Comparison of ENCODE assay signal across 1 cellular context in the genomic region with DNA sequence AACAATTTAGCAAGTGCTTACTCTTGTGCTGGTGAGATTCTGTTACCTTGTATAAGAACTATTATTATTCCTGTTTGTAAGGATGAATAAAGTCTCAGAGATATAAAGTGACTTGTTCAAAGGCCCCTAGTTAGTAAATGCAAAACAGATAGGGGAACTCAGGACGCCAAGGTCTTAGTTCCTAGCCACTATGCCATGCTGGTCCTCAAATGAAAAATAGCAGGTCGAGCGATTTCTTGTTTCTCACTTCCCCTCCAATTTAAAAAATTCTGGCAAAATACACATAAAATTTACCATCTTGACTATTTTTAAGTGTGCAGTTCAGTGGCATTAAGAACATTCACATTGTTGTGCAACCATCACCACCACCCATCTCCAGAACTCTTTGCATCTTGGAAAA.
TF ChIP-seq lines count a peak whose summit lies in the region.

No MANE protein-coding gene starts in this region.

TF ChIP-seq in SK-N-SH, 30 proteins besides CTCF, POLR2A, EP300 and RAD21 (continued from another document):
- TF ChIP-seq IRF3 (IDR thresholded peaks at IDR 0.05; ENCODE audit: low read depth, low read length) (no peak), POLR2AphosphoS5 (IDR thresholded peaks at IDR 0.05; ENCODE audit: low read depth, low read length) (no peak), EZH2phosphoT487 (IDR thresholded peaks at IDR 0.05; ENCODE audit: borderline replicate concordance, low read depth) (no peak), GABPA (IDR thresholded peaks at IDR 0.05; ENCODE audit: low read depth) (no peak), CHD2 (IDR thresholded peaks at IDR 0.05; ENCODE audit: low read length, partially characterized antibody) (no peak), SIN3A (IDR thresholded peaks at IDR 0.05; ENCODE audit: borderline replicate concordance, low read depth, low read length) (no peak), RFX5 (IDR thresholded peaks at IDR 0.05; ENCODE audit: low read length) (no peak), GATA2 (CRISPR knock-in tag; IDR thresholded peaks at IDR 0.05) (no peak), FOXJ3 (CRISPR knock-in tag; IDR thresholded peaks at IDR 0.05) (no peak), YY1 (IDR thresholded peaks at IDR 0.05; ENCODE audit: low read depth) (no peak), JUND (IDR thresholded peaks at IDR 0.05) (no peak), SMC3 (IDR thresholded peaks at IDR 0.05; ENCODE audit: low read depth, low read length) (no peak), RXRA (IDR thresholded peaks at IDR 0.05; ENCODE audit: borderline replicate concordance, low read depth) (no peak)
- TF ChIP-seq, protein P1, sequence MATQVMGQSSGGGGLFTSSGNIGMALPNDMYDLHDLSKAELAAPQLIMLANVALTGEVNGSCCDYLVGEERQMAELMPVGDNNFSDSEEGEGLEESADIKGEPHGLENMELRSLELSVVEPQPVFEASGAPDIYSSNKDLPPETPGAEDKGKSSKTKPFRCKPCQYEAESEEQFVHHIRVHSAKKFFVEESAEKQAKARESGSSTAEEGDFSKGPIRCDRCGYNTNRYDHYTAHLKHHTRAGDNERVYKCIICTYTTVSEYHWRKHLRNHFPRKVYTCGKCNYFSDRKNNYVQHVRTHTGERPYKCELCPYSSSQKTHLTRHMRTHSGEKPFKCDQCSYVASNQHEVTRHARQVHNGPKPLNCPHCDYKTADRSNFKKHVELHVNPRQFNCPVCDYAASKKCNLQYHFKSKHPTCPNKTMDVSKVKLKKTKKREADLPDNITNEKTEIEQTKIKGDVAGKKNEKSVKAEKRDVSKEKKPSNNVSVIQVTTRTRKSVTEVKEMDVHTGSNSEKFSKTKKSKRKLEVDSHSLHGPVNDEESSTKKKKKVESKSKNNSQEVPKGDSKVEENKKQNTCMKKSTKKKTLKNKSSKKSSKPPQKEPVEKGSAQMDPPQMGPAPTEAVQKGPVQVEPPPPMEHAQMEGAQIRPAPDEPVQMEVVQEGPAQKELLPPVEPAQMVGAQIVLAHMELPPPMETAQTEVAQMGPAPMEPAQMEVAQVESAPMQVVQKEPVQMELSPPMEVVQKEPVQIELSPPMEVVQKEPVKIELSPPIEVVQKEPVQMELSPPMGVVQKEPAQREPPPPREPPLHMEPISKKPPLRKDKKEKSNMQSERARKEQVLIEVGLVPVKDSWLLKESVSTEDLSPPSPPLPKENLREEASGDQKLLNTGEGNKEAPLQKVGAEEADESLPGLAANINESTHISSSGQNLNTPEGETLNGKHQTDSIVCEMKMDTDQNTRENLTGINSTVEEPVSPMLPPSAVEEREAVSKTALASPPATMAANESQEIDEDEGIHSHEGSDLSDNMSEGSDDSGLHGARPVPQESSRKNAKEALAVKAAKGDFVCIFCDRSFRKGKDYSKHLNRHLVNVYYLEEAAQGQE (IDR thresholded peaks at IDR 0.05; ENCODE audit: low read depth, low read length) = no peak
- TF ChIP-seq, protein P2, sequence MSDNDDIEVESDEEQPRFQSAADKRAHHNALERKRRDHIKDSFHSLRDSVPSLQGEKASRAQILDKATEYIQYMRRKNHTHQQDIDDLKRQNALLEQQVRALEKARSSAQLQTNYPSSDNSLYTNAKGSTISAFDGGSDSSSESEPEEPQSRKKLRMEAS (IDR thresholded peaks at IDR 0.05; ENCODE audit: low read depth) = no peak
